In genomic region chr17:35947156-35947585, GRCh38 we compare ENCODE assay signal across 8 cellular contexts. TPM values are rescaled to one million over a fixed set of nuclear protein-coding genes. Genes with fewer than 3 reads are reported as not detected.
A peak's percentile ranks its signal among the peaks of the same experiment; 100 is the strongest.
DNase-seq lines count a peak whose midpoint lies in the region; ATAC-seq, FAIRE-seq and TF ChIP-seq lines count a peak whose summit lies in the region.

No MANE protein-coding gene starts in this region.

- no peak overlapping the region for H3K27ac ChIP-seq in endothelial cell of umbilical vein (ENCODE audit: insufficient read depth, low read depth, low read length)
- no peak overlapping the region for H3K27ac ChIP-seq in upper lobe of right lung

- peak overlapping the region; percentile 38 for H2AFZ ChIP-seq in endothelial cell of umbilical vein (ENCODE audit: low read depth, low read length)

- POLR2A ChIA-PET in activated CD4-positive, alpha-beta memory T cell treated with anti-CD3 and anti-CD28 coated beads for 36 hours (lab: Charles Lee) = no interaction called here
- POLR2A ChIA-PET in endothelial cell of umbilical vein (lab: Charles Lee) = no interaction called here

- no peak overlapping the region for H3K27ac Mint-ChIP-seq in activated CD4-positive, alpha-beta memory T cell treated with anti-CD3 and anti-CD28 coated beads for 36 hours
- H3K27ac Mint-ChIP-seq in nephron progenitor cell = no peak overlapping the region

- ATAC-seq in upper lobe of right lung = peak; percentile 92
- ATAC-seq in GM19328 (IDR thresholded peaks at IDR 0.05; ENCODE audit: unreplicated experiment) = no peak

- H3K36me3 Mint-ChIP-seq in activated CD4-positive, alpha-beta memory T cell treated with anti-CD3 and anti-CD28 coated beads for 36 hours = no peaks in the 10 kb centered on the region
- no peaks in the 10 kb centered on the region for H3K36me3 Mint-ChIP-seq in nephron progenitor cell (ENCODE audit: low read depth)

- H3K4me3 Mint-ChIP-seq in activated CD4-positive, alpha-beta memory T cell treated with anti-CD3 and anti-CD28 coated beads for 36 hours = no peak overlapping the region
- no peak overlapping the region for H3K4me3 Mint-ChIP-seq in nephron progenitor cell

- peak; percentile 85 for TF ChIP-seq CTCF in AG09309 (IDR thresholded peaks at IDR 0.05; ENCODE audit: control insufficient read depth, insufficient read depth, low read depth, low read length, missing control alignments)
- peak; percentile 64 to 82 for TF ChIP-seq CTCF in endothelial cell of umbilical vein (IDR thresholded peaks at IDR 0.05; ENCODE audit: extremely low read depth in 1 of 2, insufficient read depth in 1 of 2, low read depth in 1 of 2, low read length in 2 of 2)
- peak; percentile 89 for TF ChIP-seq CTCF in nephron progenitor cell (IDR thresholded peaks at IDR 0.05)
- TF ChIP-seq CTCF in upper lobe of right lung (IDR thresholded peaks at IDR 0.05) = peak; percentile 86

- H3K9ac ChIP-seq in endothelial cell of umbilical vein (replicated peaks; ENCODE audit: extremely low read depth, insufficient read depth, low read length) = no peak overlapping the region

- H3K36me3 ChIP-seq in endothelial cell of umbilical vein (ENCODE audit: control insufficient read depth in 2 of 2, extremely low read depth in 1 of 2, insufficient read depth in 2 of 2, low read length in 2 of 2) (no peaks in the 10 kb centered on the region), upper lobe of right lung (no peaks in the 10 kb centered on the region)

- CTCF ChIA-PET in activated CD4-positive, alpha-beta memory T cell treated with anti-CD3 and anti-CD28 coated beads for 36 hours (lab: Charles Lee) = interaction anchor here (0.6 to 2.8 kb wide), 6 partner anchors 16 to 202 kb away, joined by 3 to 7 read pairs (median 6); partner anchors contain the start of gene RDM1
- CTCF ChIA-PET in endothelial cell of umbilical vein (lab: Charles Lee) = interaction anchor here (0.7 to 2.7 kb wide), 5 partner anchors 9 to 202 kb away, joined by 3 to 16 read pairs (median 4); no protein-coding TSS in a partner anchor

- DNase-seq in AG09309 (ENCODE audit: low read depth) (no peak), GM19240 (ENCODE audit: insufficient read length, low spot score) (peak; percentile 16), NCI-H526 (lab: John Stamatoyannopoulos, UW) (peak; percentile 31 to 80), endothelial cell of umbilical vein (ENCODE audit: low read depth, low spot score) (peak; percentile 51), nephron progenitor cell (peak; percentile 66), upper lobe of right lung (no peak)
- DNase-seq in activated CD4-positive, alpha-beta memory T cell treated with anti-CD3 and anti-CD28 coated beads for 36 hours = peak; percentile 68

- dilution Hi-C loops in endothelial cell of umbilical vein (cut with MboI; ENCODE audit: extremely low pct_ligation_motif_present, low sequenced_read_pairs) = no loop called here

- H3K9me1 ChIP-seq in endothelial cell of umbilical vein (replicated peaks; ENCODE audit: control insufficient read depth, extremely low read depth, insufficient read depth, low read length) = no peaks in the 10 kb centered on the region

- H3K4me2 ChIP-seq in endothelial cell of umbilical vein (ENCODE audit: insufficient read depth, low read length) = no peak overlapping the region

- H3K79me2 ChIP-seq in endothelial cell of umbilical vein (ENCODE audit: control insufficient read depth, insufficient read depth, low read length) = no peaks in the 10 kb centered on the region

- intact Hi-C loops in activated CD4-positive, alpha-beta memory T cell treated with anti-CD3 and anti-CD28 coated beads for 36 hours (cut with micrococcal nuclease) = no loop called here
- intact Hi-C loops in endothelial cell of umbilical vein (cut with micrococcal nuclease) = loop anchor here (1.0 to 10.0 kb wide), 2 partner anchors 102 to 125 kb away; no protein-coding TSS in a partner anchor
- intact Hi-C loops in upper lobe of right lung (cut with DNase I) = no loop called here

- peaks cover 0 to 4% of the 10 kb centered on the region in 2 experiments for H3K27me3 ChIP-seq in endothelial cell of umbilical vein (ENCODE audit: control insufficient read depth in 2 of 2, insufficient read depth in 2 of 2, low read length in 2 of 2)
- H3K27me3 ChIP-seq in upper lobe of right lung = no peaks in the 10 kb centered on the region

- H3K4me1 ChIP-seq in endothelial cell of umbilical vein (ENCODE audit: control insufficient read depth, extremely low read depth, insufficient read depth, low read length) = no peaks in the 10 kb centered on the region
- H3K4me1 ChIP-seq in upper lobe of right lung = peaks cover 3% of the 10 kb centered on the region

- no peaks in the 10 kb centered on the region for H3K27me3 Mint-ChIP-seq in activated CD4-positive, alpha-beta memory T cell treated with anti-CD3 and anti-CD28 coated beads for 36 hours
- no peaks in the 10 kb centered on the region for H3K27me3 Mint-ChIP-seq in nephron progenitor cell (ENCODE audit: low read depth, poor library complexity)

- no peaks in the 10 kb centered on the region for H3K4me1 Mint-ChIP-seq in activated CD4-positive, alpha-beta memory T cell treated with anti-CD3 and anti-CD28 coated beads for 36 hours (ENCODE audit: low read depth)
- H3K4me1 Mint-ChIP-seq in nephron progenitor cell = peaks cover 22% of the 10 kb centered on the region

- no peak for TF ChIP-seq POLR2A in endothelial cell of umbilical vein (IDR thresholded peaks at IDR 0.05; ENCODE audit: low read depth, low read length)

- no peak for FAIRE-seq in endothelial cell of umbilical vein (lab: Jason Lieb, UNC)

- no peak overlapping the region for H3K4me3 ChIP-seq in AG09309 (ENCODE audit: control insufficient read depth, low read depth, low read length)
- H3K4me3 ChIP-seq in endothelial cell of umbilical vein (replicated peaks in 1 of 3; ENCODE audit: insufficient read depth in 1 of 3, low read depth in 1 of 3, low read length in 3 of 3) = no peak overlapping the region
- H3K4me3 ChIP-seq in upper lobe of right lung = peak overlapping the region; percentile 14

- H4K20me1 ChIP-seq in endothelial cell of umbilical vein (replicated peaks; ENCODE audit: control insufficient read depth, extremely low read depth, insufficient read depth, low read length) = no peaks in the 10 kb centered on the region

- BruUV-seq in endothelial cell of umbilical vein (replicated peaks; lab: Mats Ljungman, UMichigan) = no TSS peak

- H3K9me3 Mint-ChIP-seq in activated CD4-positive, alpha-beta memory T cell treated with anti-CD3 and anti-CD28 coated beads for 36 hours = no peaks in the 10 kb centered on the region
- H3K9me3 Mint-ChIP-seq in nephron progenitor cell = no peaks in the 10 kb centered on the region

- H3K9me3 ChIP-seq in endothelial cell of umbilical vein (replicated peaks; ENCODE audit: control insufficient read depth, insufficient read depth, low read length) = no peaks in the 10 kb centered on the region
- no peaks in the 10 kb centered on the region for H3K9me3 ChIP-seq in upper lobe of right lung

RNA-seq across cellular contexts. Expression of gene LYZL6, which starts 3.7 kb away (rescaled TPM):
- not detected for total RNA-seq in activated CD4-positive, alpha-beta memory T cell treated with anti-CD3 and anti-CD28 coated beads for 36 hours
- not detected in 2 replicates for total RNA-seq in endothelial cell of umbilical vein
- not detected in 2 replicates for polyA plus RNA-seq in endothelial cell of umbilical vein
- polyA plus RNA-seq in endothelial cell of umbilical vein (2011; cell fraction: cytosol; rRNA removed) = not detected in 2 replicates
- not detected in 2 replicates for polyA plus RNA-seq in endothelial cell of umbilical vein (2011; cell fraction: nucleus; rRNA removed)
- not detected in 2 replicates for polyA plus RNA-seq in endothelial cell of umbilical vein (2012)
- polyA minus RNA-seq in endothelial cell of umbilical vein = not detected in 2 replicates
- not detected for polyA minus RNA-seq in endothelial cell of umbilical vein (2011; cell fraction: cytosol; rRNA and poly(A)+ RNA removed)
- polyA minus RNA-seq in endothelial cell of umbilical vein (2011; cell fraction: nucleus; rRNA and poly(A)+ RNA removed) = not detected in 2 replicates
- total RNA-seq in upper lobe of right lung = not detected

RNA-seq across cellular contexts. Expression of gene RDM1, which starts 16.6 kb away (rescaled TPM):
- total RNA-seq in activated CD4-positive, alpha-beta memory T cell treated with anti-CD3 and anti-CD28 coated beads for 36 hours = 10 to 100 TPM; 10.4 to 10.6 TPM
- total RNA-seq in endothelial cell of umbilical vein (0.46 TPM in 1 of 2 replicates, not detected in the other), upper lobe of right lung (not detected)
- 0.12 and 0.21 TPM in 2 replicates for polyA plus RNA-seq in endothelial cell of umbilical vein
- 0.08 and 0.31 TPM in 2 replicates for polyA plus RNA-seq in endothelial cell of umbilical vein (2011; cell fraction: cytosol; rRNA removed)
- polyA plus RNA-seq in endothelial cell of umbilical vein (2011; cell fraction: nucleus; rRNA removed) = 0.09 and 0.55 TPM in 2 replicates
- polyA plus RNA-seq in endothelial cell of umbilical vein (2012) = not detected in 2 replicates
- 0.45 TPM in 1 of 2 replicates, not detected in the other for polyA minus RNA-seq in endothelial cell of umbilical vein
- 1.3 TPM for polyA minus RNA-seq in endothelial cell of umbilical vein (2011; cell fraction: cytosol; rRNA and poly(A)+ RNA removed)
- not detected in 2 replicates for polyA minus RNA-seq in endothelial cell of umbilical vein (2011; cell fraction: nucleus; rRNA and poly(A)+ RNA removed)

RNA-seq across cellular contexts. Expression of gene CCL16, which starts 34.1 kb away (rescaled TPM):
- total RNA-seq in activated CD4-positive, alpha-beta memory T cell treated with anti-CD3 and anti-CD28 coated beads for 36 hours = not detected
- total RNA-seq in endothelial cell of umbilical vein (0.51 and 0.55 TPM in 2 replicates), upper lobe of right lung (0.58 TPM)
- polyA plus RNA-seq in endothelial cell of umbilical vein = 0.18 TPM in 1 of 2 replicates, not detected in the other
- 0.16 TPM in 1 of 2 replicates, not detected in the other for polyA plus RNA-seq in endothelial cell of umbilical vein (2011; cell fraction: cytosol; rRNA removed)
- polyA plus RNA-seq in endothelial cell of umbilical vein (2011; cell fraction: nucleus; rRNA removed) = 0.43 and 0.84 TPM in 2 replicates
- polyA plus RNA-seq in endothelial cell of umbilical vein (2012) = 0.70 and 2.2 TPM in 2 replicates
- polyA minus RNA-seq in endothelial cell of umbilical vein = not detected in 2 replicates
- polyA minus RNA-seq in endothelial cell of umbilical vein (2011; cell fraction: cytosol; rRNA and poly(A)+ RNA removed) = not detected
- 0.58 TPM in 1 of 2 replicates, not detected in the other for polyA minus RNA-seq in endothelial cell of umbilical vein (2011; cell fraction: nucleus; rRNA and poly(A)+ RNA removed)

RNA-seq across cellular contexts. Expression of gene CCL14, which starts 39.4 kb away (rescaled TPM):
- total RNA-seq in activated CD4-positive, alpha-beta memory T cell treated with anti-CD3 and anti-CD28 coated beads for 36 hours = not detected
- total RNA-seq in endothelial cell of umbilical vein (9.5 and 21.3 TPM in 2 replicates), upper lobe of right lung (110 TPM)
- 25.8 and 29.8 TPM in 2 replicates for polyA plus RNA-seq in endothelial cell of umbilical vein
- 25.5 and 26.7 TPM in 2 replicates for polyA plus RNA-seq in endothelial cell of umbilical vein (2011; cell fraction: cytosol; rRNA removed)
- 5.4 and 9.4 TPM in 2 replicates for polyA plus RNA-seq in endothelial cell of umbilical vein (2011; cell fraction: nucleus; rRNA removed)
- polyA plus RNA-seq in endothelial cell of umbilical vein (2012) = 186 and 728 TPM in 2 replicates
- polyA minus RNA-seq in endothelial cell of umbilical vein = 15.9 and 20.1 TPM in 2 replicates
- polyA minus RNA-seq in endothelial cell of umbilical vein (2011; cell fraction: cytosol; rRNA and poly(A)+ RNA removed) = not detected
- polyA minus RNA-seq in endothelial cell of umbilical vein (2011; cell fraction: nucleus; rRNA and poly(A)+ RNA removed) = 2.5 and 4.2 TPM in 2 replicates

RNA-seq across cellular contexts. Expression of gene CCL15, which starts 54.2 kb away (rescaled TPM):
- total RNA-seq in activated CD4-positive, alpha-beta memory T cell treated with anti-CD3 and anti-CD28 coated beads for 36 hours = not detected
- not detected in 2 replicates for total RNA-seq in endothelial cell of umbilical vein
- polyA plus RNA-seq in endothelial cell of umbilical vein = not detected in 2 replicates
- not detected in 2 replicates for polyA plus RNA-seq in endothelial cell of umbilical vein (2011; cell fraction: cytosol; rRNA removed)
- not detected in 2 replicates for polyA plus RNA-seq in endothelial cell of umbilical vein (2011; cell fraction: nucleus; rRNA removed)
- polyA plus RNA-seq in endothelial cell of umbilical vein (2012) = not detected in 2 replicates
- polyA minus RNA-seq in endothelial cell of umbilical vein = not detected in 2 replicates
- polyA minus RNA-seq in endothelial cell of umbilical vein (2011; cell fraction: cytosol; rRNA and poly(A)+ RNA removed) = not detected
- polyA minus RNA-seq in endothelial cell of umbilical vein (2011; cell fraction: nucleus; rRNA and poly(A)+ RNA removed) = not detected in 2 replicates
- 1.3 TPM for total RNA-seq in upper lobe of right lung

Comparison
In these comparisons a context has a peak if more than half of its experiments do, and no peak if none do; other contexts are left out.
1. DNase-seq: peak in GM19240 (single experiment), NCI-H526 (2 of 2), activated CD4-positive, alpha-beta memory T cell treated with anti-CD3 and anti-CD28 coated beads for 36 hours (single experiment), endothelial cell of umbilical vein (single experiment) and nephron progenitor cell (single experiment); none in AG09309 (single experiment) and upper lobe of right lung (single experiment).
2. Peak in every context shown above with its lines, with median percentiles within 50 percentile points of each other: CTCF ChIP-seq.